Comparison of ENCODE assay signal across 1 cellular context in genomic region chr1:225940385-225941151, GRCh38.
TF ChIP-seq lines count a peak whose summit lies in the region.

No MANE protein-coding gene starts in this region.

TF ChIP-seq in GM23338, 12 proteins besides CTCF, POLR2A, EP300 and RAD21 (continued from another document):
- TF ChIP-seq ZNF462 (CRISPR knock-in tag; IDR thresholded peaks at IDR 0.05) = no peak
- TF ChIP-seq ETS1 (IDR thresholded peaks at IDR 0.05) = no peak
- TF ChIP-seq EZH2 (IDR thresholded peaks at IDR 0.05; ENCODE audit: low read depth, unreplicated experiment) = no peak
- TF ChIP-seq EZH2phosphoT487 (IDR thresholded peaks at IDR 0.05; ENCODE audit: unreplicated experiment) = no peak
- TF ChIP-seq ZNF114 (CRISPR knock-in tag; IDR thresholded peaks at IDR 0.05) = no peak
